17 cellular contexts compared by ENCODE assay signal in genomic region chr2:86143926-86144685, GRCh38. TPM values are rescaled to one million over a fixed set of nuclear protein-coding genes. Genes with fewer than 3 reads are reported as not detected.
DNase-seq lines count a peak whose midpoint lies in the region; ATAC-seq and TF ChIP-seq lines count a peak whose summit lies in the region.
"Had no signal": no experiment of that assay in that cellular context is flagged by ENCODE, and none has a peak within 500 bp of the region (broad histone marks: within the 10 kb centered on the region; RNA-seq: fewer than 3 reads in every experiment).

No MANE protein-coding gene starts in this region.

- no peaks in the 10 kb centered on the region for H3K4me1 Mint-ChIP-seq in Caco-2 (ENCODE audit: low read depth, unreplicated experiment)
- peaks cover 13% of the 10 kb centered on the region for H3K4me1 Mint-ChIP-seq in CD8-positive, alpha-beta T cell (ENCODE audit: low read depth)

- CTCF ChIA-PET in A673 (lab: Charles Lee) (no interaction called here), Caco-2 (lab: Charles Lee) (interaction anchor here (0.6 kb wide), 1 partner anchor 59 kb away, joined by 3 read pairs; no protein-coding TSS in a partner anchor)
- CTCF ChIA-PET in CD8-positive, alpha-beta T cell (lab: Charles Lee), result no interaction called here

- H3K4me1 ChIP-seq in A673 (ENCODE audit: insufficient read depth, low read length, poor library complexity, severe bottlenecking) (no peaks in the 10 kb centered on the region), Caco-2 (no peaks in the 10 kb centered on the region), spleen (peaks cover 0 to 17% (median 0%) of the 10 kb centered on the region in 6 donors)
- H3K4me1 ChIP-seq in CD8-positive, alpha-beta T cell (ENCODE audit: insufficient read depth, low read length), result no peaks in the 10 kb centered on the region
- H3K4me1 ChIP-seq: SJCRH30 had no signal

- H3K9ac ChIP-seq in SK-N-MC (ENCODE audit: insufficient read length), result no peak overlapping the region

- H3K27me3 ChIP-seq in A673 (replicated peaks; ENCODE audit: insufficient read depth, low read depth, low read length, poor library complexity) (no peaks in the 10 kb centered on the region), Caco-2 (replicated peaks; ENCODE audit: control insufficient read depth, insufficient read depth, low read length) (no peaks in the 10 kb centered on the region), spleen (replicated peaks in 1 of 7) (no peaks in the 10 kb centered on the region)
- no peaks in the 10 kb centered on the region for H3K27me3 ChIP-seq in CD8-positive, alpha-beta T cell (ENCODE audit: insufficient read depth, low read length)
- H3K27me3 ChIP-seq: left lung, SJCRH30 had no signal

- H3K9me3 ChIP-seq in A673 (ENCODE audit: low read depth, low read length, poor library complexity, severe bottlenecking) (no peaks in the 10 kb centered on the region), Caco-2 (no peaks in the 10 kb centered on the region), SK-N-MC (ENCODE audit: low read depth, low read length) (no peaks in the 10 kb centered on the region), spleen (no peaks in the 10 kb centered on the region)
- no peaks in the 10 kb centered on the region for H3K9me3 ChIP-seq in CD8-positive, alpha-beta T cell (ENCODE audit: low read length)
- H3K9me3 ChIP-seq: left lung, SJCRH30 had no signal

- H3K27ac ChIP-seq in A673 (ENCODE audit: low read depth, low read length, poor library complexity, severe bottlenecking), result no peak overlapping the region
- H3K27ac ChIP-seq in SK-N-MC, result 0 out of 2 replicates have a peak overlapping the region, but pooled peaks have one; percentile 5
- no peak overlapping the region for H3K27ac ChIP-seq in CD8-positive, alpha-beta T cell (ENCODE audit: low read depth, low read length)
- H3K27ac ChIP-seq in spleen, result no peak overlapping the region
- H3K27ac ChIP-seq: epithelial cell of prostate, left lung, SJCRH30, VCaP had no signal

- no peak overlapping the region for H3K4me3 Mint-ChIP-seq in Caco-2 (ENCODE audit: unreplicated experiment)
- H3K4me3 Mint-ChIP-seq in CD8-positive, alpha-beta T cell, result no peak overlapping the region

- H3K27ac Mint-ChIP-seq in Caco-2 (ENCODE audit: unreplicated experiment), result peak overlapping the region; percentile 1
- H3K27ac Mint-ChIP-seq in CD8-positive, alpha-beta T cell, result no peak overlapping the region

- ATAC-seq in CD8-positive, alpha-beta T cell, result no peak
- ATAC-seq in HG03354 (IDR thresholded peaks at IDR 0.05; ENCODE audit: poor library complexity, severe bottlenecking, unreplicated experiment), result no peak
- ATAC-seq: left lung had no signal

- H3K36me3 ChIP-seq in A673 (ENCODE audit: insufficient read depth, low read length, poor library complexity, severe bottlenecking) (peaks cover 77% of the 10 kb centered on the region), Caco-2 (ENCODE audit: control insufficient read depth, insufficient read depth, low read length) (0 out of 2 replicates have a peak, but pooled peaks cover 1% of the 10 kb centered on the region), SK-N-MC (ENCODE audit: insufficient read depth, low read length) (peaks cover 79% of the 10 kb centered on the region), spleen (peaks cover 6 to 100% (median 96%) of the 10 kb centered on the region in 6 donors)
- H3K36me3 ChIP-seq in CD8-positive, alpha-beta T cell (ENCODE audit: insufficient read depth, low read length), result peaks cover 42% of the 10 kb centered on the region

- no peaks in the 10 kb centered on the region for H3K27me3 Mint-ChIP-seq in Caco-2 (ENCODE audit: insufficient read depth, unreplicated experiment)
- H3K27me3 Mint-ChIP-seq in CD8-positive, alpha-beta T cell (ENCODE audit: low read depth), result no peaks in the 10 kb centered on the region

- no peak overlapping the region for H3K4me3 ChIP-seq in A673 (ENCODE audit: low read depth, low read length, poor library complexity, severe bottlenecking)
- H3K4me3 ChIP-seq in Caco-2 (ENCODE audit: low read depth, low read length), result no peak overlapping the region
- no peak overlapping the region for H3K4me3 ChIP-seq in SK-N-MC
- H3K4me3 ChIP-seq in CD8-positive, alpha-beta T cell (ENCODE audit: low read depth, low read length), result no peak overlapping the region
- H3K4me3 ChIP-seq in spleen, result no peak overlapping the region
- H3K4me3 ChIP-seq: left lung, SJCRH30 had no signal

- POLR2A ChIA-PET in A673 (lab: Charles Lee; ENCODE audit: low non-redundant PET), result no interaction called here
- POLR2A ChIA-PET in Caco-2 (lab: Charles Lee), result interaction anchor here (0.8 kb wide), 1 partner anchor 297 kb away, joined by 5 read pairs; the partner anchor contains the start of gene KDM3A
- POLR2A ChIA-PET in CD8-positive, alpha-beta T cell (lab: Charles Lee), result no interaction called here

- DNase-seq in A673 (ENCODE audit: low spot score), result no peak
- DNase-seq in Caco-2, result no peak
- DNase-seq in SK-N-MC (ENCODE audit: low read depth, low spot score), result no peak
- peak in 33 of 42 donors; percentile 10 to 75 (median 42) for DNase-seq in head of caudate nucleus
- no peak for DNase-seq in CD8-positive, alpha-beta T cell
- DNase-seq in spleen, result no peak
- no peak for DNase-seq in DMS79 treated with DMSO at 0.1 percent for 48 hours (lab: John Stamatoyannopoulos, UW)
- DNase-seq: left lung; NCI-H1694 treated with DMSO at 0.1 percent for 48 hours; NCI-H774; SJCRH30; small intestine; stimulated activated CD4-positive, alpha-beta T cell treated with anti-CD3 and anti-CD28 coated beads, Interleukin-2, amount 100 ng/mL, for 48 hours; T-helper 2 cell had no signal

- WGBS in spleen, 5 donors, result 88 to 93% (median 90%) methylated on average over 14 of the region's 14 CpGs

- peaks cover 94% of the 10 kb centered on the region for H3K36me3 Mint-ChIP-seq in Caco-2 (ENCODE audit: insufficient read depth, unreplicated experiment)
- peaks cover 85% of the 10 kb centered on the region for H3K36me3 Mint-ChIP-seq in CD8-positive, alpha-beta T cell

- intact Hi-C loops in A673 (cut with micrococcal nuclease; ENCODE audit: unreplicated experiment), result no loop called here
- intact Hi-C loops in Caco-2 (cut with micrococcal nuclease; ENCODE audit: unreplicated experiment), result no loop called here
- intact Hi-C loops in head of caudate nucleus (cut with DNase I), result no loop called here
- intact Hi-C loops in CD8-positive, alpha-beta T cell (cut with DNase I, micrococcal nuclease), result loop anchor here in 1 of 2 experiments (1.0 to 5.0 kb wide), 2 partner anchors 13 to 43 kb away; no protein-coding TSS in a partner anchor
- intact Hi-C loops in spleen (cut with DNase I; ENCODE audit: low total_unique reads), result no loop called here

- TF ChIP-seq CTCF in A673 (conservative IDR thresholded peaks at IDR 0.05; ENCODE audit: low read depth, low read length) (no peak), Caco-2 (IDR thresholded peaks at IDR 0.05; ENCODE audit: insufficient read depth in 1 of 2, low read depth in 1 of 2, low read length in 1 of 2, severe bottlenecking in 1 of 2, unreplicated experiment in 1 of 2) (no peak), spleen (IDR thresholded peaks at IDR 0.05 in 8 of 11, conservative IDR thresholded peaks at IDR 0.05 in 3 of 11) (no peak)
- TF ChIP-seq CTCF in CD8-positive, alpha-beta T cell (IDR thresholded peaks at IDR 0.05), result no peak

- no peak for TF ChIP-seq POLR2A in spleen (IDR thresholded peaks at IDR 0.05)

- H3K9me3 Mint-ChIP-seq in Caco-2 (ENCODE audit: unreplicated experiment), result no peaks in the 10 kb centered on the region
- H3K9me3 Mint-ChIP-seq in CD8-positive, alpha-beta T cell, result no peaks in the 10 kb centered on the region

- TSS peak; percentile 78 for BruUV-seq in A673 (replicated peaks; lab: Mats Ljungman, UMichigan)
- TSS peak; percentile 80 for BruUV-seq in Caco-2 (replicated peaks; lab: Mats Ljungman, UMichigan)

RNA-seq across cellular contexts. Expression of gene PTCD3, which starts 38.1 kb away (rescaled TPM):
- total RNA-seq in A673 (2021) (148 and 159 TPM in 2 replicates), Caco-2 (2022) (278 and 282 TPM in 2 replicates), spleen (100 to 1,000 TPM in 5 of 7 donors, 10 to 100 TPM in 2; 83.8 to 126 (median 104) TPM)
- total RNA-seq in CD8-positive, alpha-beta T cell, result 100 to 1,000 TPM; 179 to 187 TPM
- polyA plus RNA-seq in spleen, result 10 to 100 TPM; 29.8 to 36.7 (median 34.8) TPM

RNA-seq across cellular contexts. Expression of gene POLR1A, which starts 38.4 kb away (rescaled TPM):
- 70.8 and 81.2 TPM in 2 replicates for total RNA-seq in A673 (2021)
- total RNA-seq in Caco-2 (2022), result 73.8 and 79.5 TPM in 2 replicates
- total RNA-seq in CD8-positive, alpha-beta T cell, result 10 to 100 TPM; 12.3 to 15.2 TPM
- 10 to 100 TPM; 18.4 to 39.0 (median 26.8) TPM for total RNA-seq in spleen
- polyA plus RNA-seq in spleen, result 1 to 10 TPM; 1.8 to 3.8 (median 1.9) TPM

RNA-seq across cellular contexts. Expression of gene IMMT, which starts 51.2 kb away (rescaled TPM):
- total RNA-seq in A673 (2021) (172 and 174 TPM in 2 replicates), Caco-2 (2022) (125 and 129 TPM in 2 replicates), spleen (10 to 100 TPM; 50.4 to 80.9 (median 72.2) TPM)
- 10 to 100 TPM; 34.3 to 35.8 TPM for total RNA-seq in CD8-positive, alpha-beta T cell
- polyA plus RNA-seq in spleen, result 10 to 100 TPM; 30.7 to 43.4 (median 35.1) TPM

RNA-seq across cellular contexts. Expression of gene MRPL35, which starts 55.2 kb away (rescaled TPM):
- total RNA-seq in A673 (2021), result 81.9 and 97.7 TPM in 2 replicates
- total RNA-seq in Caco-2 (2022), result 25.3 and 25.9 TPM in 2 replicates
- total RNA-seq in CD8-positive, alpha-beta T cell, result 1 to 10 TPM; 6.7 to 7.0 TPM
- total RNA-seq in spleen, result 10 to 100 TPM; 16.4 to 42.5 (median 23.6) TPM
- polyA plus RNA-seq in spleen, result 10 to 100 TPM; 24.5 to 36.6 (median 34.5) TPM

Comparison
In these comparisons a context has a peak if more than half of its experiments do, and no peak if none do; other contexts are left out.
1. DNase-seq: peak in head of caudate nucleus (33 of 42); none in A673 (single experiment), Caco-2 (0 of 2), SK-N-MC (single experiment), CD8-positive, alpha-beta T cell (0 of 7), spleen (single experiment) and DMS79 treated with DMSO at 0.1 percent for 48 hours (single experiment).